ENCODE assay signal across 11 cellular contexts in genomic region chr6:107740496-107741190, GRCh38.
A peak's percentile ranks its signal among the peaks of the same experiment; 100 is the strongest.
DNase-seq lines count a peak whose midpoint lies in the region; ATAC-seq, FAIRE-seq and TF ChIP-seq lines count a peak whose summit lies in the region.
"Had no signal": no experiment of that assay in that cellular context is flagged by ENCODE, and none has a peak within 500 bp of the region (broad histone marks: within the 10 kb centered on the region; RNA-seq: fewer than 3 reads in every experiment).

No MANE protein-coding gene starts in this region.

- H3K27me3 ChIP-seq in MG63 = no peaks in the 10 kb centered on the region
- peaks cover 2 to 7% of the 10 kb centered on the region in 2 experiments; a peak in 3 of 4 replicates for H3K27me3 ChIP-seq in GM12878 (replicated peaks in 1 of 2; ENCODE audit: control insufficient read depth in 2 of 2, insufficient read depth in 2 of 2, low read length in 1 of 2)

- intact Hi-C loops in GM12878 (cut with micrococcal nuclease; ENCODE audit: unreplicated experiment) = no loop called here

- H3K4me1 ChIP-seq in GM12878 (ENCODE audit: control insufficient read depth, insufficient read depth, low read length) = peaks cover 9% of the 10 kb centered on the region

- CTCF ChIA-PET in GM12878 (lab: Yijun Ruan, JAX) = interaction anchor here (1.7 to 1.9 kb wide), 2 partner anchors 36 to 45 kb away, joined by 4 to 5 read pairs; no protein-coding TSS in a partner anchor

- no peak for TF ChIP-seq CTCF in GM12878 (IDR thresholded peaks at IDR 0.05 in 2 of 3, conservative IDR thresholded peaks at IDR 0.05 in 1 of 3; ENCODE audit: control insufficient read depth in 2 of 3, extremely low read depth in 1 of 3, insufficient read depth in 1 of 3, low read depth in 3 of 3, low read length in 3 of 3)

- no TSS peak for BruUV-seq in GM12878 (replicated peaks; lab: Mats Ljungman, UMichigan)

- WGBS in GM12878 (ENCODE audit: insufficient coverage, insufficient replicate concordance, low lambda C conversion rate, missing lambda C conversion rate) = 17% methylated on average over 9 of the region's 9 CpGs

- TF ChIP-seq EP300 in GM12878 (IDR thresholded peaks at IDR 0.05; ENCODE audit: borderline replicate concordance in 1 of 2, control insufficient read depth in 1 of 2, low read depth in 2 of 2, low read length in 2 of 2) = no peak

- FAIRE-seq in GM12878 (lab: Jason Lieb, UNC) = peak; percentile 73
- no peak for FAIRE-seq in frontal cortex (lab: Jason Lieb, UNC)
- FAIRE-seq: D721Med had no signal

- no peak overlapping the region for H3K27ac ChIP-seq in GM12878 (ENCODE audit: control insufficient read depth, insufficient read depth)

- SMC1A ChIA-PET in GM12878 (lab: Charles Lee; ENCODE audit: uncharacterized antibody, unreplicated experiment) = interaction anchor here (0.5 to 1.2 kb wide), 3 partner anchors 9 to 155 kb away, joined by 3 read pairs; no protein-coding TSS in a partner anchor

- no peaks in the 10 kb centered on the region for H3K79me2 ChIP-seq in GM12878 (ENCODE audit: control insufficient read depth, insufficient read depth, low read length)

- H3K36me3 ChIP-seq in MG63 (no peaks in the 10 kb centered on the region), GM12878 (ENCODE audit: control insufficient read depth in 2 of 2, insufficient read depth in 2 of 2, low read length in 1 of 2) (no peaks in the 10 kb centered on the region)

- peak; percentile 38 to 46 for DNase-seq in stimulated activated CD4-positive, alpha-beta T cell treated with anti-CD3 and anti-CD28 coated beads, Interleukin-2, amount 100 ng/mL, for 24 hours
- DNase-seq in stimulated activated CD4-positive, alpha-beta T cell treated with anti-CD3 and anti-CD28 coated beads, Interleukin-2, amount 100 ng/mL, for 48 hours = no peak
- DNase-seq in MG63 (no peak), GM12878 (ENCODE audit: low read depth, low spot score) (no peak), mesenteric fat pad (ENCODE audit: low spot score) (no peak), iPS-NIHi7 (ENCODE audit: extremely low spot score) (no peak), frontal cortex (ENCODE audit: low spot score in 2 of 2) (no peak)
- DNase-seq: glutamatergic neuron, NCI-H2081 treated with DMSO at 0.1 percent for 48 hours had no signal

- RAD21 ChIA-PET in GM12878 (lab: Charles Lee; ENCODE audit: unreplicated experiment) = no interaction called here

- H3K9me3 ChIP-seq in MG63 = no peaks in the 10 kb centered on the region
- no peaks in the 10 kb centered on the region for H3K9me3 ChIP-seq in GM12878 (replicated peaks; ENCODE audit: control insufficient read depth, insufficient read depth, low read length)

- peak overlapping the region; percentile 64 for H3K4me2 ChIP-seq in GM12878 (ENCODE audit: control insufficient read depth, insufficient read depth)

- H3K4me3 ChIP-seq in MG63 (peak overlapping the region; percentile 31), GM12878 (no peak overlapping the region)

- POLR2A ChIA-PET in GM12878 (lab: Charles Lee) = no interaction called here

- no peak overlapping the region; the same call in 1 of the 2 replicates for H3K9ac ChIP-seq in GM12878 (ENCODE audit: control insufficient read depth, insufficient read depth, low read length)

- peak overlapping the region; percentile 22 for H2AFZ ChIP-seq in GM12878 (ENCODE audit: control insufficient read depth, low read depth, low read length)

- TF ChIP-seq RAD21 in GM12878 (IDR thresholded peaks at IDR 0.05; ENCODE audit: insufficient read depth, low read depth, low read length) = no peak

- in situ Hi-C loops in GM12878 (cut with MboI) = no loop called here

- H4K20me1 ChIP-seq in GM12878 (ENCODE audit: control insufficient read depth, insufficient read depth) = no peaks in the 10 kb centered on the region

- ATAC-seq in GM12878 (peak; percentile 89), HG03432 (IDR thresholded peaks at IDR 0.05; ENCODE audit: unreplicated experiment) (no peak)

- no peak for TF ChIP-seq POLR2A in GM12878 (IDR thresholded peaks at IDR 0.05; ENCODE audit: low read depth, low read length)

TF ChIP-seq in GM12878, 131 proteins besides CTCF, POLR2A, EP300 and RAD21:
- TF ChIP-seq DPF2 (IDR thresholded peaks at IDR 0.05) (no peak), RELB (IDR thresholded peaks at IDR 0.05; ENCODE audit: low read depth) (no peak), NR2F1 (conservative IDR thresholded peaks at IDR 0.05) (no peak), PAX8 (IDR thresholded peaks at IDR 0.05) (no peak), SMAD5 (IDR thresholded peaks at IDR 0.05; ENCODE audit: low read depth) (no peak), SIN3A (IDR thresholded peaks at IDR 0.05; ENCODE audit: low read depth, low read length) (no peak), ZBED1 (IDR thresholded peaks at IDR 0.05; ENCODE audit: borderline replicate concordance) (no peak), STAT3 (IDR thresholded peaks at IDR 0.05; ENCODE audit: low read depth, low read length) (no peak), HDAC6 (IDR thresholded peaks at IDR 0.05; ENCODE audit: unreplicated experiment) (no peak)

Comparison
In these comparisons a context has a peak if more than half of its experiments do, and no peak if none do; other contexts are left out.
1. DNase-seq: peak in stimulated activated CD4-positive, alpha-beta T cell treated with anti-CD3 and anti-CD28 coated beads, Interleukin-2, amount 100 ng/mL, for 24 hours (2 of 2); none in stimulated activated CD4-positive, alpha-beta T cell treated with anti-CD3 and anti-CD28 coated beads, Interleukin-2, amount 100 ng/mL, for 48 hours (0 of 2), MG63 (single experiment), GM12878 (single experiment), mesenteric fat pad (single experiment), iPS-NIHi7 (single experiment) and frontal cortex (0 of 2).